In genomic region chr6:139173172-139173571, GRCh38 we compare ENCODE assay signal across 10 cellular contexts. TPM values are rescaled to one million over a fixed set of nuclear protein-coding genes. Genes with fewer than 3 reads are reported as not detected.
DNase-seq lines count a peak whose midpoint lies in the region; ATAC-seq, FAIRE-seq and TF ChIP-seq lines count a peak whose summit lies in the region.
"Had no signal": no experiment of that assay in that cellular context is flagged by ENCODE, and none has a peak within 500 bp of the region (broad histone marks: within the 10 kb centered on the region; RNA-seq: fewer than 3 reads in every experiment).

No MANE protein-coding gene starts in this region.

- FAIRE-seq in K562 (lab: Jason Lieb, UNC) = no peak
- FAIRE-seq: islet of Langerhans had no signal

- ATAC-seq in K562 (peak; percentile 72; the same call in 2 of the 3 replicates), upper lobe of right lung (peak; percentile 40)

- POLR2A ChIA-PET in K562 (lab: Yijun Ruan, JAX) = no interaction called here

- no peaks in the 10 kb centered on the region for H3K9me1 ChIP-seq in K562 (ENCODE audit: control insufficient read depth, insufficient read depth, low read length)

- no peaks in the 10 kb centered on the region for H3K27me3 ChIP-seq in OCI-LY3 (ENCODE audit: low read depth, low read length)
- H3K27me3 ChIP-seq in K562 (ENCODE audit: control insufficient read depth in 2 of 2, insufficient read depth in 2 of 2, low read length in 2 of 2) = peaks cover 12 to 24% of the 10 kb centered on the region in 2 experiments; a peak in 4 of 5 replicates
- H3K27me3 ChIP-seq in upper lobe of right lung = no peaks in the 10 kb centered on the region
- H3K27me3 ChIP-seq: ascending aorta had no signal

- H3K9ac ChIP-seq in OCI-LY3 (ENCODE audit: low read length) = no peak overlapping the region
- H3K9ac ChIP-seq in K562 (ENCODE audit: insufficient read depth in 1 of 2, low read depth in 2 of 2, low read length in 2 of 2) = no peak overlapping the region

- H3K36me3 Mint-ChIP-seq in CD14-positive monocyte = peaks cover 73 to 75% of the 10 kb centered on the region in 2 donors

- H3K4me3 Mint-ChIP-seq in CD14-positive monocyte = no peak overlapping the region

- DNase-seq in stimulated activated CD4-positive, alpha-beta T cell treated with anti-CD3 and anti-CD28 coated beads, Interleukin-1b, Interleukin-23, amount 100 ng/mL, for 48 hours = peak; percentile 43
- DNase-seq in stimulated activated CD4-positive, alpha-beta T cell treated with anti-CD3 and anti-CD28 coated beads, Interleukin-12 subunit alpha, Interleukin-12 subunit beta, amount 100 ng/mL, for 4 hours = no peak
- DNase-seq in K562 (ENCODE audit: extremely low read depth in 1 of 4, low spot score in 3 of 4) = peak in 1 of 4 experiments; percentile 9
- no peak for DNase-seq in upper lobe of right lung
- no peak for DNase-seq in NCI-H82 (lab: John Stamatoyannopoulos, UW)
- DNase-seq in CD14-positive monocyte (ENCODE audit: low spot score) = no peak
- no peak for DNase-seq in glomerular visceral epithelial cell (ENCODE audit: extremely low spot score)

- in situ Hi-C loops in K562 (cut with MboI) = no loop called here

- peaks cover 27% of the 10 kb centered on the region for H3K4me1 Mint-ChIP-seq in CD14-positive monocyte

- H3K4me2 ChIP-seq in OCI-LY3 (ENCODE audit: low read length) (peak overlapping the region; percentile 46), K562 (ENCODE audit: insufficient read depth, low read length) (no peak overlapping the region)

- peaks cover 0 to 2% (median 0%) of the 10 kb centered on the region in 7 donors for H3K9me3 Mint-ChIP-seq in CD14-positive monocyte

- peak overlapping the region; percentile 8; the same call in 1 of the 2 replicates for H3K4me3 ChIP-seq in OCI-LY3 (ENCODE audit: low read length)
- no peak overlapping the region for H3K4me3 ChIP-seq in K562
- H3K4me3 ChIP-seq in upper lobe of right lung = no peak overlapping the region
- H3K4me3 ChIP-seq: ascending aorta had no signal

- TF ChIP-seq CTCF in OCI-LY3 (IDR thresholded peaks at IDR 0.05; ENCODE audit: low read depth, low read length) (peak; percentile 38; the same call in 1 of the 2 replicates), K562 (IDR thresholded peaks at IDR 0.05 in 2 of 3, conservative IDR thresholded peaks at IDR 0.05 in 1 of 3; ENCODE audit: insufficient read depth in 2 of 3, low read depth in 1 of 3, low read length in 3 of 3) (peak in 1 of 3 experiments; percentile 25; a peak in 1 of 6 replicates), upper lobe of right lung (IDR thresholded peaks at IDR 0.05) (no peak), CD14-positive monocyte (IDR thresholded peaks at IDR 0.05) (no peak)

- H4K20me1 ChIP-seq in OCI-LY3 (ENCODE audit: insufficient read depth, low read length) (peaks cover 6% of the 10 kb centered on the region; the same call in 1 of the 2 replicates), K562 (replicated peaks; ENCODE audit: control insufficient read depth, insufficient read depth, low read length) (no peaks in the 10 kb centered on the region)

- 0% methylated on average over 2 of the region's 2 CpGs for WGBS in K562 (ENCODE audit: insufficient coverage, low coverage, missing lambda C conversion rate)

- TF ChIP-seq POLR2A in K562 (conservative IDR thresholded peaks at IDR 0.05) = no peak

- no peaks in the 10 kb centered on the region for H3K27me3 Mint-ChIP-seq in CD14-positive monocyte (ENCODE audit: low read depth in 3 of 3)

- H3K27ac Mint-ChIP-seq in CD14-positive monocyte = peak overlapping the region in 2 of 7 donors; percentile 38 to 49

- no TSS peak for BruUV-seq in K562 (replicated peaks; lab: Mats Ljungman, UMichigan)

- peak overlapping the region; percentile 20; the same call in 1 of the 2 replicates for H3K27ac ChIP-seq in OCI-LY3 (ENCODE audit: low read length)
- H3K27ac ChIP-seq in K562 (ENCODE audit: extremely low read depth, low read depth, low read length) = no peak overlapping the region
- H3K27ac ChIP-seq in upper lobe of right lung = no peak overlapping the region
- H3K27ac ChIP-seq: ascending aorta had no signal

- H2AFZ ChIP-seq in OCI-LY3 (ENCODE audit: low read depth, low read length) = no peak overlapping the region
- H2AFZ ChIP-seq in K562 (ENCODE audit: low read depth, low read length) = no peak overlapping the region

- TF ChIP-seq RAD21 in K562 (CRISPR knock-in tag; conservative IDR thresholded peaks at IDR 0.05 in 1 of 2, IDR thresholded peaks at IDR 0.05 in 1 of 2) = peak in 1 of 2 experiments; percentile 57; a peak in 2 of 4 replicates

- peaks cover 59% of the 10 kb centered on the region for H3K4me1 ChIP-seq in OCI-LY3 (ENCODE audit: low read length)
- no peaks in the 10 kb centered on the region for H3K4me1 ChIP-seq in K562 (replicated peaks in 1 of 2; ENCODE audit: control insufficient read depth in 2 of 2, insufficient read depth in 2 of 2, low read length in 2 of 2)
- no peaks in the 10 kb centered on the region for H3K4me1 ChIP-seq in upper lobe of right lung
- H3K4me1 ChIP-seq: ascending aorta had no signal

- no peak for TF ChIP-seq EP300 in K562 (IDR thresholded peaks at IDR 0.05; ENCODE audit: low read length)

- peaks cover 4% of the 10 kb centered on the region; the same call in 1 of the 2 replicates for H3K79me2 ChIP-seq in OCI-LY3 (ENCODE audit: low read length)
- H3K79me2 ChIP-seq in K562 (ENCODE audit: control insufficient read depth, insufficient read depth, low read length) = no peaks in the 10 kb centered on the region

- H3K36me3 ChIP-seq in OCI-LY3 (replicated peaks; ENCODE audit: low read depth, low read length) (peaks cover 27% of the 10 kb centered on the region), K562 (ENCODE audit: control insufficient read depth, insufficient read depth, low read length) (no peaks in the 10 kb centered on the region), upper lobe of right lung (peaks cover 45% of the 10 kb centered on the region)

- H3K9me3 ChIP-seq in OCI-LY3 (ENCODE audit: insufficient read depth, low read length) (no peaks in the 10 kb centered on the region), K562 (replicated peaks; ENCODE audit: control insufficient read depth, insufficient read depth, low read depth, low read length) (no peaks in the 10 kb centered on the region), upper lobe of right lung (no peaks in the 10 kb centered on the region)
- H3K9me3 ChIP-seq: ascending aorta had no signal

- intact Hi-C loops in K562 (cut with micrococcal nuclease) (no loop called here), upper lobe of right lung (cut with DNase I) (no loop called here), CD14-positive monocyte (cut with micrococcal nuclease) (loop anchor here in 1 of 2 donors (5.0 kb wide), 1 partner anchor 36 kb away; the partner anchor contains the start of gene HECA)

- CTCF ChIA-PET in K562 (lab: Yijun Ruan, JAX; ENCODE audit: low intra/inter-chr PET ratio) = no interaction called here

TF ChIP-seq in K562, 482 proteins besides CTCF, POLR2A, EP300 and RAD21:
- TF ChIP-seq NFE2 (IDR thresholded peaks at IDR 0.05; ENCODE audit: low read depth) (no peak), EHMT2 (IDR thresholded peaks at IDR 0.05) (0 out of 2 replicates have a peak, but pooled peaks have one; percentile 51), GATAD2B (IDR thresholded peaks at IDR 0.05; ENCODE audit: borderline replicate concordance) (no peak), MEF2A (IDR thresholded peaks at IDR 0.05; ENCODE audit: control insufficient read depth, low read depth, low read length) (no peak), SAP30 (IDR thresholded peaks at IDR 0.05; ENCODE audit: borderline replicate concordance, insufficient read depth, low read depth, low read length, poor library complexity, severe bottlenecking) (no peak), PURB (CRISPR knock-in tag; IDR thresholded peaks at IDR 0.05; ENCODE audit: low read depth) (no peak), FOXA3 (CRISPR knock-in tag; conservative IDR thresholded peaks at IDR 0.05 in 1 of 2, IDR thresholded peaks at IDR 0.05 in 1 of 2) (peak in 1 of 2 experiments; percentile 65; a peak in 2 of 4 replicates)
TF ChIP-seq in K562: peak in this region for 2.

RNA-seq across cellular contexts. Expression of gene HECA, which starts 38.3 kb away (rescaled TPM):
- 0.62 and 1.7 TPM in 2 replicates for total RNA-seq in K562 (2011; cell fraction: chromatin; rRNA removed; ENCODE audit: low replicate concordance)
- total RNA-seq in K562 (2011; cell fraction: nucleolus; rRNA removed) = 0.92 and 1.0 TPM in 2 replicates
- total RNA-seq in K562 (2011; cell fraction: nucleoplasm; rRNA removed) = 1.0 and 1.6 TPM in 2 replicates
- 1.8 TPM in 2 replicates for total RNA-seq in K562 (2014; rRNA removed)
- total RNA-seq in K562 (2014; rRNA removed; fragmentation: Illumina TruSeq; extraction: Trizol) = 1.2 and 1.5 TPM in 2 replicates
- total RNA-seq in K562 (2015; rRNA removed; fragmentation: Illumina TruSeq; extraction: Trizol) = 0.57 and 0.83 TPM in 2 replicates
- 1.6 and 2.3 TPM in 2 replicates for total RNA-seq in K562 (2021)
- 1.6 and 1.7 TPM in 2 replicates for polyA plus RNA-seq in K562 (2011; rRNA removed)
- polyA plus RNA-seq in K562 (2011; cell fraction: cytosol; rRNA removed) = 0.64 and 1.0 TPM in 2 replicates
- 0.67 and 0.70 TPM in 2 replicates for polyA plus RNA-seq in K562 (2011; cell fraction: nucleus; rRNA removed)
- polyA plus RNA-seq in K562 (2012) = 0.76 and 2.3 TPM in 2 replicates
- 1.1 and 1.7 TPM in 2 replicates for polyA plus RNA-seq in K562 (2014; fragmentation: Illumina TruSeq; extraction: Trizol)
- under 1 TPM; 0.31 to 0.58 TPM for polyA plus RNA-seq in K562 (2014; fragmentation: Nextera tagmentation; extraction: Ambion mirVana)
- 0.77 and 1.1 TPM in 2 replicates for polyA plus RNA-seq in K562 (2014; rRNA removed)
- 3.1 and 3.2 TPM in 2 replicates for polyA minus RNA-seq in K562 (2011; rRNA and poly(A)+ RNA removed)
- polyA minus RNA-seq in K562 (2011; cell fraction: cytosol; rRNA and poly(A)+ RNA removed) = 1.3 and 1.9 TPM in 2 replicates
- 0.94 and 1.6 TPM in 2 replicates for polyA minus RNA-seq in K562 (2011; cell fraction: nucleus; rRNA and poly(A)+ RNA removed)
- total RNA-seq in upper lobe of right lung = 48.9 TPM
- polyA plus RNA-seq in CD14-positive monocyte = 1 to 10 TPM; 2.1 to 3.3 TPM

Comparison
In these comparisons a context has a peak if more than half of its experiments do, and no peak if none do; other contexts are left out.
1. RNA of gene HECA, which starts 38.3 kb away (total RNA-seq): 48.9 TPM in upper lobe of right lung (single experiment); 0.57 to 2.3 TPM in K562; every median in the first group is over 10 times any median in the second.